ENCODE assay signal across 21 cellular contexts in genomic region chr6:5482619-5483018, GRCh38.
"Had no signal": no experiment of that assay in that cellular context is flagged by ENCODE, and none has a peak within 500 bp of the region (broad histone marks: within the 10 kb centered on the region; RNA-seq: fewer than 3 reads in every experiment).

No MANE protein-coding gene starts in this region.

- H3K4me2 ChIP-seq: KMS-11 had no signal

- DNase-seq: MM.1S, NCI-H1092 treated with DMSO at 0.1 percent for 48 hours, NCI-H1436, NCI-H187, NCI-H2029, NCI-H2081 treated with DMSO at 0.1 percent for 48 hours, NCI-H2171 treated with DMSO at 0.1 percent for 48 hours, NCI-H345, NCI-H446 treated with DMSO at 0.1 percent for 48 hours, NCI-H510A treated with DMSO at 0.1 percent for 48 hours, NCI-H526 treated with DMSO at 0.1 percent for 48 hours, NCI-H774, Right ventricle myocardium superior, RPMI8226, SIG-M5 had no signal

- H3K9me3 ChIP-seq: SJSA1 had no signal

- H3K9ac ChIP-seq: KMS-11 had no signal

- H3K4me3 ChIP-seq: SJSA1, SK-N-MC had no signal

- FAIRE-seq: HTR-8/SVneo, RCC 7860 had no signal

- H3K4me1 ChIP-seq: SJSA1 had no signal

- H3K36me3 ChIP-seq: SJSA1 had no signal

- H3K27ac ChIP-seq: HL-60, KMS-11, SJSA1, SK-N-MC had no signal

- H3K27me3 ChIP-seq: SJSA1 had no signal
